ENCODE assay signal across 23 cellular contexts in genomic region chr19:38149597-38149996, GRCh38.
DNase-seq lines count a peak whose midpoint lies in the region; ATAC-seq, FAIRE-seq and TF ChIP-seq lines count a peak whose summit lies in the region.
"Had no signal": no experiment of that assay in that cellular context is flagged by ENCODE, and none has a peak within 500 bp of the region (broad histone marks: within the 10 kb centered on the region; RNA-seq: fewer than 3 reads in every experiment).

No MANE protein-coding gene starts in this region.

- no peaks in the 10 kb centered on the region for H3K36me3 ChIP-seq in HCT116 (ENCODE audit: control insufficient read depth in 1 of 2, insufficient read depth in 2 of 2, low read length in 2 of 2)
- peaks cover 0 to 8% of the 10 kb centered on the region in 2 experiments for H3K36me3 ChIP-seq in endothelial cell of umbilical vein (ENCODE audit: control insufficient read depth in 2 of 2, extremely low read depth in 1 of 2, insufficient read depth in 2 of 2, low read length in 2 of 2)
- H3K36me3 ChIP-seq in breast epithelium, result no peaks in the 10 kb centered on the region

- H3K4me2 ChIP-seq in HCT116 (ENCODE audit: low read length) (no peak overlapping the region), endothelial cell of umbilical vein (ENCODE audit: insufficient read depth, low read length) (no peak overlapping the region)

- RAD21 ChIA-PET in HCT116 (lab: Charles Lee; ENCODE audit: low non-redundant PET in 1 of 2, low total read pairs in 2 of 2, uncharacterized antibody in 2 of 2, unreplicated experiment in 2 of 2), result no interaction called here

- dilution Hi-C loops in endothelial cell of umbilical vein (cut with MboI; ENCODE audit: extremely low pct_ligation_motif_present, low sequenced_read_pairs), result no loop called here

- H3K9me2 ChIP-seq in HCT116 (ENCODE audit: insufficient read depth), result no peaks in the 10 kb centered on the region

- no peak for TF ChIP-seq RAD21 in HCT116 (IDR thresholded peaks at IDR 0.05; ENCODE audit: low read depth)

- H2AFZ ChIP-seq in HCT116 (ENCODE audit: low read depth, low read length, poor library complexity, severe bottlenecking) (no peak overlapping the region), endothelial cell of umbilical vein (ENCODE audit: low read depth, low read length) (no peak overlapping the region)

- H3K9me1 ChIP-seq in endothelial cell of umbilical vein (replicated peaks; ENCODE audit: control insufficient read depth, extremely low read depth, insufficient read depth, low read length), result no peaks in the 10 kb centered on the region

- CTCF ChIA-PET in HCT116 (lab: Charles Lee), result no interaction called here
- CTCF ChIA-PET in RWPE1 (lab: Yijun Ruan, JAX), result interaction anchor here (0.6 kb wide), 1 partner anchor 93 kb away, joined by 3 read pairs; no protein-coding TSS in a partner anchor
- CTCF ChIA-PET in endothelial cell of umbilical vein (lab: Charles Lee), result interaction anchor here (0.6 to 4.1 kb wide), 2 partner anchors 10 to 247 kb away, joined by 3 to 14 read pairs; no protein-coding TSS in a partner anchor

- H3K27me3 ChIP-seq in HCT116 (ENCODE audit: insufficient read depth, low read length) (no peaks in the 10 kb centered on the region), endothelial cell of umbilical vein (ENCODE audit: control insufficient read depth in 2 of 2, insufficient read depth in 2 of 2, low read length in 2 of 2) (no peaks in the 10 kb centered on the region), breast epithelium (no peaks in the 10 kb centered on the region)
- H3K27me3 ChIP-seq: heart left ventricle, MG63, sigmoid colon, upper lobe of left lung had no signal

- H3K27ac ChIP-seq in HCT116 (ENCODE audit: low read depth, low read length) (no peak overlapping the region), RWPE1 (peak overlapping the region; percentile 70; the same call in 1 of the 2 replicates), endothelial cell of umbilical vein (ENCODE audit: insufficient read depth, low read depth, low read length) (no peak overlapping the region), breast epithelium (no peak overlapping the region)
- H3K27ac ChIP-seq: heart left ventricle, sigmoid colon, upper lobe of left lung had no signal

- POLR2A ChIA-PET in HCT116 (lab: Charles Lee) (no interaction called here), RWPE1 (lab: Yijun Ruan, JAX; ENCODE audit: low non-redundant PET) (no interaction called here), endothelial cell of umbilical vein (lab: Charles Lee) (interaction anchor here (0.5 kb wide), 1 partner anchor 48 kb away, joined by 8 read pairs; no protein-coding TSS in a partner anchor)

- peak; percentile 78 for ATAC-seq in HCT116
- no peak for ATAC-seq in HG03460 (IDR thresholded peaks at IDR 0.05; ENCODE audit: unreplicated experiment)
- ATAC-seq: CD8-positive, alpha-beta T cell; heart left ventricle; stimulated activated naive CD8-positive, alpha-beta T cell treated with anti-CD3 and anti-CD28 coated beads, Interleukin-15, Interleukin-2, amounts not matched to agents 100 U/mL and 50 U/mL, for 24 hours had no signal

- no peak for TF ChIP-seq POLR2A in HCT116 (IDR thresholded peaks at IDR 0.05; ENCODE audit: borderline replicate concordance, extremely low read depth, insufficient read depth, insufficient read length)
- no peak for TF ChIP-seq POLR2A in endothelial cell of umbilical vein (IDR thresholded peaks at IDR 0.05; ENCODE audit: low read depth, low read length)
- TF ChIP-seq POLR2A in breast epithelium (IDR thresholded peaks at IDR 0.05), result no peak

- DNase-seq in AG10803 (ENCODE audit: low read depth) (peak; percentile 9), HCT116 (ENCODE audit: low read depth, low spot score) (no peak), RWPE1 (ENCODE audit: low spot score) (no peak), endothelial cell of umbilical vein (ENCODE audit: low read depth, low spot score) (no peak), NCI-H524 (lab: John Stamatoyannopoulos, UW) (no peak), breast epithelium (ENCODE audit: low spot score in 2 of 2) (no peak), GM19240 (ENCODE audit: insufficient read length, low spot score) (no peak)
- DNase-seq: activated CD4-positive, alpha-beta T cell treated with anti-CD3 and anti-CD28 coated beads for 1 hour; activated naive CD8-positive, alpha-beta T cell treated with anti-CD3 and anti-CD28 coated beads for 36 hours; CD8-positive, alpha-beta T cell; DMS79; heart left ventricle; islet precursor cell; MG63; NCI-H187; NCI-H226; NK-92 treated with Interleukin-12 subunit alpha and Interleukin-12 subunit beta, amount 100 ng/mL, for 24 hours; sigmoid colon; stimulated activated CD4-positive, alpha-beta T cell treated with anti-CD3 and anti-CD28 coated beads, Interleukin-1b, Interleukin-23, amount 100 ng/mL, for 48 hours; stimulated activated naive CD8-positive, alpha-beta T cell treated with anti-CD3 and anti-CD28 coated beads, Interleukin-15, Interleukin-2, amounts not matched to agents 100 U/mL and 50 U/mL, for 24 hours; upper lobe of left lung had no signal

- H3K9me3 ChIP-seq in HCT116 (ENCODE audit: control insufficient read depth in 1 of 2, insufficient read depth in 1 of 2, low read depth in 1 of 2, low read length in 2 of 2) (no peaks in the 10 kb centered on the region), endothelial cell of umbilical vein (replicated peaks; ENCODE audit: control insufficient read depth, insufficient read depth, low read length) (no peaks in the 10 kb centered on the region), breast epithelium (no peaks in the 10 kb centered on the region)
- H3K9me3 ChIP-seq: heart left ventricle, MG63, sigmoid colon, upper lobe of left lung had no signal

- no peak overlapping the region for H3K9ac ChIP-seq in HCT116 (ENCODE audit: low read length)
- H3K9ac ChIP-seq in endothelial cell of umbilical vein (replicated peaks; ENCODE audit: extremely low read depth, insufficient read depth, low read length), result no peak overlapping the region

- BruUV-seq in HCT116 (replicated peaks; lab: Mats Ljungman, UMichigan) (no TSS peak), endothelial cell of umbilical vein (replicated peaks; lab: Mats Ljungman, UMichigan) (no TSS peak)

- intact Hi-C loops in HCT116 (cut with micrococcal nuclease) (no loop called here), endothelial cell of umbilical vein (cut with micrococcal nuclease) (loop anchor here (10.0 kb wide), 1 partner anchor 185 kb away; the partner anchor contains the start of gene CATSPERG), breast epithelium (cut with DNase I; ENCODE audit: low total_unique reads) (no loop called here)

- peak; percentile 67 for FAIRE-seq in endothelial cell of umbilical vein (lab: Jason Lieb, UNC)

- H3K4me1 ChIP-seq in HCT116 (ENCODE audit: control insufficient read depth in 1 of 2, insufficient read depth in 2 of 2, low read length in 2 of 2) (no peaks in the 10 kb centered on the region), endothelial cell of umbilical vein (ENCODE audit: control insufficient read depth, extremely low read depth, insufficient read depth, low read length) (no peaks in the 10 kb centered on the region), breast epithelium (no peaks in the 10 kb centered on the region)
- H3K4me1 ChIP-seq: sigmoid colon, upper lobe of left lung had no signal

- H3K79me2 ChIP-seq in HCT116 (ENCODE audit: insufficient read depth, low read length), result no peaks in the 10 kb centered on the region
- H3K79me2 ChIP-seq in endothelial cell of umbilical vein (ENCODE audit: control insufficient read depth, insufficient read depth, low read length), result no peaks in the 10 kb centered on the region

- H4K20me1 ChIP-seq in HCT116 (ENCODE audit: insufficient read depth), result no peaks in the 10 kb centered on the region
- H4K20me1 ChIP-seq in endothelial cell of umbilical vein (replicated peaks; ENCODE audit: control insufficient read depth, extremely low read depth, insufficient read depth, low read length), result no peaks in the 10 kb centered on the region

- TF ChIP-seq CTCF in AG10803 (conservative IDR thresholded peaks at IDR 0.05; ENCODE audit: low read length) (no peak), HCT116 (IDR thresholded peaks at IDR 0.05 in 2 of 3, conservative IDR thresholded peaks at IDR 0.05 in 1 of 3; ENCODE audit: borderline replicate concordance in 1 of 3, insufficient read depth in 1 of 3, low read depth in 2 of 3, low read length in 2 of 3) (no peak), RWPE1 (conservative IDR thresholded peaks at IDR 0.05; ENCODE audit: low read depth) (no peak), endothelial cell of umbilical vein (IDR thresholded peaks at IDR 0.05; ENCODE audit: extremely low read depth in 1 of 2, insufficient read depth in 1 of 2, low read depth in 1 of 2, low read length in 2 of 2) (no peak), breast epithelium (IDR thresholded peaks at IDR 0.05) (no peak)

- H3K4me3 ChIP-seq in AG10803 (ENCODE audit: low read length) (no peak overlapping the region), HCT116 (replicated peaks in 1 of 2; ENCODE audit: low read depth in 1 of 2, low read length in 2 of 2) (no peak overlapping the region), endothelial cell of umbilical vein (replicated peaks in 1 of 3; ENCODE audit: insufficient read depth in 1 of 3, low read depth in 1 of 3, low read length in 3 of 3) (no peak overlapping the region), breast epithelium (no peak overlapping the region)
- H3K4me3 ChIP-seq: heart left ventricle, lung, MG63, sigmoid colon, upper lobe of left lung had no signal

TF ChIP-seq in HCT116, 20 proteins besides CTCF, POLR2A, EP300 and RAD21:
- TF ChIP-seq MAX (IDR thresholded peaks at IDR 0.05) (no peak), ZNF274 (IDR thresholded peaks at IDR 0.05; ENCODE audit: low read depth, low read length) (no peak), SP1 (IDR thresholded peaks at IDR 0.05; ENCODE audit: low read depth) (no peak), YY1 (IDR thresholded peaks at IDR 0.05; ENCODE audit: extremely low read depth, insufficient replicate concordance, low read depth, low read length) (no peak), TCF7L2 (IDR thresholded peaks at IDR 0.05; ENCODE audit: borderline replicate concordance, extremely low read depth, insufficient read depth, insufficient read length) (no peak)

TF ChIP-seq in endothelial cell of umbilical vein, 7 proteins besides CTCF, POLR2A, EP300 and RAD21:
- TF ChIP-seq POLR2AphosphoS5 (IDR thresholded peaks at IDR 0.05; ENCODE audit: insufficient read depth, low read depth, low read length), result no peak
- TF ChIP-seq MAX (IDR thresholded peaks at IDR 0.05; ENCODE audit: insufficient read depth, insufficient read length), result no peak
- TF ChIP-seq MYC (IDR thresholded peaks at IDR 0.05; ENCODE audit: low read depth, low read length), result no peak
- TF ChIP-seq GATA2 (IDR thresholded peaks at IDR 0.05; ENCODE audit: insufficient read depth, insufficient read length, low read depth, low read length), result no peak
- no peak for TF ChIP-seq JUN (IDR thresholded peaks at IDR 0.05; ENCODE audit: borderline replicate concordance, insufficient read depth, insufficient read length, low read depth)
- no peak for TF ChIP-seq EZH2 (IDR thresholded peaks at IDR 0.05; ENCODE audit: borderline replicate concordance, low read depth, low read length, severe bottlenecking)
- no peak for TF ChIP-seq FOS (IDR thresholded peaks at IDR 0.05; ENCODE audit: borderline replicate concordance, insufficient read depth, low read length)
